ENCODE assay signal across 18 cellular contexts in genomic region chr6:45192556-45192955, GRCh38.
DNase-seq lines count a peak whose midpoint lies in the region; ATAC-seq and TF ChIP-seq lines count a peak whose summit lies in the region.
"Had no signal": no experiment of that assay in that cellular context is flagged by ENCODE, and none has a peak within 500 bp of the region (broad histone marks: within the 10 kb centered on the region; RNA-seq: fewer than 3 reads in every experiment).

No MANE protein-coding gene starts in this region.

- H3K9me3 Mint-ChIP-seq in CD4-positive, alpha-beta T cell: no peaks in the 10 kb centered on the region

- WGBS in SK-N-SH (ENCODE audit: low lambda C conversion rate): 78% methylated on average over 2 of the region's 2 CpGs

- DNase-seq in SK-N-SH: no peak
- DNase-seq in PC-3: peak; percentile 14
- peak; percentile 11 for DNase-seq in choroid plexus epithelial cell (ENCODE audit: low read depth)
- DNase-seq in renal cortical epithelial cell (ENCODE audit: low read depth): peak; percentile 61
- DNase-seq in CD4-positive, alpha-beta T cell: no peak
- DNase-seq: DMS153, MG63, NCI-H1092 treated with DMSO at 0.1 percent for 48 hours, NCI-H2081 treated with DMSO at 0.1 percent for 48 hours, NCI-H510A treated with DMSO at 0.1 percent for 48 hours had no signal

- no peaks in the 10 kb centered on the region for H3K36me3 ChIP-seq in SK-N-SH (replicated peaks in 1 of 2; ENCODE audit: control insufficient read depth in 1 of 2, insufficient read depth in 2 of 2, low read length in 1 of 2)
- H3K36me3 ChIP-seq in PC-3 (ENCODE audit: low read depth, low read length): no peaks in the 10 kb centered on the region
- H3K36me3 ChIP-seq: HAP-1, MG63 had no signal

- POLR2A ChIA-PET in SK-N-SH (lab: Yijun Ruan, JAX): no interaction called here
- POLR2A ChIA-PET in PC-3 (lab: Charles Lee; ENCODE audit: unreplicated experiment): interaction anchor here (0.7 kb wide), 1 partner anchor 105 kb away, joined by 3 read pairs; no protein-coding TSS in a partner anchor
- POLR2A ChIA-PET in CD4-positive, alpha-beta T cell (lab: Charles Lee): no interaction called here

- H3K4me2 ChIP-seq in SK-N-SH (no peak overlapping the region), PC-3 (ENCODE audit: low read length) (no peak overlapping the region)

- no peaks in the 10 kb centered on the region; the same call in 1 of the 2 replicates for H3K79me2 ChIP-seq in SK-N-SH (ENCODE audit: insufficient read depth)
- no peaks in the 10 kb centered on the region for H3K79me2 ChIP-seq in PC-3 (ENCODE audit: low read length)

- H3K27ac ChIP-seq in SK-N-SH (ENCODE audit: low read depth in 2 of 2, low read length in 1 of 2) (no peak overlapping the region), PC-3 (ENCODE audit: low read length) (no peak overlapping the region)
- no peak overlapping the region for H3K27ac ChIP-seq in CD4-positive, alpha-beta T cell (ENCODE audit: low read depth, low read length)
- H3K27ac ChIP-seq: 22Rv1, C4-2B had no signal

- H3K4me3 ChIP-seq in SK-N-SH (ENCODE audit: low read depth in 2 of 2, low read length in 1 of 2) (no peak overlapping the region), PC-3 (ENCODE audit: low read length) (no peak overlapping the region), choroid plexus epithelial cell (ENCODE audit: low read depth, low read length) (no peak overlapping the region)
- H3K4me3 ChIP-seq: HAP-1, MG63 had no signal

- no peaks in the 10 kb centered on the region for H3K9me2 ChIP-seq in SK-N-SH
- H3K9me2 ChIP-seq in PC-3 (replicated peaks; ENCODE audit: low read length): no peaks in the 10 kb centered on the region

- CTCF ChIA-PET in SK-N-SH (lab: Yijun Ruan, JAX) (no interaction called here), PC-3 (lab: Charles Lee) (no interaction called here)
- CTCF ChIA-PET in CD4-positive, alpha-beta T cell (lab: Charles Lee): interaction anchor here (1.4 kb wide), 1 partner anchor 9 kb away, joined by 3 read pairs; no protein-coding TSS in a partner anchor

- no peak overlapping the region for H3K27ac Mint-ChIP-seq in CD4-positive, alpha-beta T cell

- intact Hi-C loops in PC-3 (cut with micrococcal nuclease): no loop called here
- intact Hi-C loops in CD4-positive, alpha-beta T cell (cut with DNase I, micrococcal nuclease): no loop called here

- H4K20me1 ChIP-seq in SK-N-SH (ENCODE audit: insufficient read depth): no peaks in the 10 kb centered on the region
- H4K20me1 ChIP-seq in PC-3 (ENCODE audit: low read length): no peaks in the 10 kb centered on the region

- no TSS peak for BruUV-seq in PC-3 (replicated peaks; lab: Mats Ljungman, UMichigan)

- H3K9me3 ChIP-seq in SK-N-SH: no peaks in the 10 kb centered on the region
- no peaks in the 10 kb centered on the region for H3K9me3 ChIP-seq in PC-3 (ENCODE audit: low read length)
- H3K9me3 ChIP-seq in CD4-positive, alpha-beta T cell (ENCODE audit: control insufficient read depth, low read length): no peaks in the 10 kb centered on the region
- H3K9me3 ChIP-seq: HAP-1, MG63 had no signal

- no peak for TF ChIP-seq EP300 in SK-N-SH (IDR thresholded peaks at IDR 0.05; ENCODE audit: borderline replicate concordance in 1 of 2, low read depth in 1 of 2, low read length in 1 of 2)

- H3F3A ChIP-seq in SK-N-SH (replicated peaks; ENCODE audit: insufficient read depth) (no peaks in the 10 kb centered on the region), PC-3 (ENCODE audit: low read length, unreplicated experiment) (no peaks in the 10 kb centered on the region)

- TF ChIP-seq CTCF in SK-N-SH (IDR thresholded peaks at IDR 0.05) (no peak), PC-3 (conservative IDR thresholded peaks at IDR 0.05; ENCODE audit: low read depth, low read length) (no peak), choroid plexus epithelial cell (conservative IDR thresholded peaks at IDR 0.05; ENCODE audit: low read depth, low read length) (no peak)
- TF ChIP-seq CTCF in CD4-positive, alpha-beta T cell (IDR thresholded peaks at IDR 0.05): no peak

- H3K27me3 Mint-ChIP-seq in CD4-positive, alpha-beta T cell: no peaks in the 10 kb centered on the region

- TF ChIP-seq RAD21 in SK-N-SH (IDR thresholded peaks at IDR 0.05; ENCODE audit: low read length): no peak

- H2AFZ ChIP-seq in SK-N-SH (ENCODE audit: low read depth) (no peak overlapping the region), PC-3 (ENCODE audit: low read length) (no peak overlapping the region)

- H3K36me3 Mint-ChIP-seq in CD4-positive, alpha-beta T cell (ENCODE audit: low read depth): no peaks in the 10 kb centered on the region

- H3K4me1 ChIP-seq in SK-N-SH (ENCODE audit: control insufficient read depth in 1 of 2, insufficient read depth in 2 of 2, low read depth in 1 of 2, low read length in 1 of 2) (peaks cover 0 to 9% of the 10 kb centered on the region in 2 experiments; a peak in 2 of 4 replicates), PC-3 (ENCODE audit: insufficient read depth, low read length) (peaks cover 8% of the 10 kb centered on the region)
- H3K4me1 ChIP-seq: HAP-1 had no signal

- H3K27me3 ChIP-seq in SK-N-SH (ENCODE audit: insufficient read depth) (no peaks in the 10 kb centered on the region), PC-3 (ENCODE audit: low read length) (no peaks in the 10 kb centered on the region)
- H3K27me3 ChIP-seq in CD4-positive, alpha-beta T cell (ENCODE audit: control insufficient read depth, insufficient read depth, low read length): no peaks in the 10 kb centered on the region
- H3K27me3 ChIP-seq: MG63 had no signal

- no peak overlapping the region for H3K4me3 Mint-ChIP-seq in CD4-positive, alpha-beta T cell

- H3K9ac ChIP-seq in SK-N-SH (no peak overlapping the region), PC-3 (ENCODE audit: low read length) (no peak overlapping the region)

- ATAC-seq in SK-N-SH treated with all-trans-retinoic acid at 6 μM for 48 hours (no peak), PC-3 (no peak), HG02884 (IDR thresholded peaks at IDR 0.05; ENCODE audit: unreplicated experiment) (no peak), GM19395 (IDR thresholded peaks at IDR 0.05; ENCODE audit: unreplicated experiment) (no peak)
- no peak for ATAC-seq in CD4-positive, alpha-beta T cell (ENCODE audit: poor library complexity)
- ATAC-seq: Panc1, Right ventricle myocardium inferior had no signal

- peaks cover 10% of the 10 kb centered on the region for H3K4me1 Mint-ChIP-seq in CD4-positive, alpha-beta T cell (ENCODE audit: low read depth)

TF ChIP-seq in SK-N-SH, 30 proteins besides CTCF, POLR2A, EP300 and RAD21:
- peak; percentile 49; the same call in 1 of the 2 replicates for TF ChIP-seq FOSL2 (IDR thresholded peaks at IDR 0.05; ENCODE audit: borderline replicate concordance, low read depth)
- TF ChIP-seq PBX3 (IDR thresholded peaks at IDR 0.05): no peak
- TF ChIP-seq FOXM1 (IDR thresholded peaks at IDR 0.05; ENCODE audit: low read depth): no peak

TF ChIP-seq in SK-N-SH treated with all-trans-retinoic acid at 6 μM for 48 hours, 23 proteins besides CTCF, POLR2A, EP300 and RAD21 (continues in another document):
- TF ChIP-seq PPARA (CRISPR knock-in tag; IDR thresholded peaks at IDR 0.05; ENCODE audit: borderline replicate concordance) (no peak), CSRNP3 (CRISPR knock-in tag; IDR thresholded peaks at IDR 0.05) (no peak), ZC3H10 (CRISPR knock-in tag; IDR thresholded peaks at IDR 0.05) (no peak), ZFP3 (CRISPR knock-in tag; IDR thresholded peaks at IDR 0.05) (no peak), CREB5 (CRISPR knock-in tag; IDR thresholded peaks at IDR 0.05; ENCODE audit: low read depth) (no peak)
- TF ChIP-seq, protein P1, sequence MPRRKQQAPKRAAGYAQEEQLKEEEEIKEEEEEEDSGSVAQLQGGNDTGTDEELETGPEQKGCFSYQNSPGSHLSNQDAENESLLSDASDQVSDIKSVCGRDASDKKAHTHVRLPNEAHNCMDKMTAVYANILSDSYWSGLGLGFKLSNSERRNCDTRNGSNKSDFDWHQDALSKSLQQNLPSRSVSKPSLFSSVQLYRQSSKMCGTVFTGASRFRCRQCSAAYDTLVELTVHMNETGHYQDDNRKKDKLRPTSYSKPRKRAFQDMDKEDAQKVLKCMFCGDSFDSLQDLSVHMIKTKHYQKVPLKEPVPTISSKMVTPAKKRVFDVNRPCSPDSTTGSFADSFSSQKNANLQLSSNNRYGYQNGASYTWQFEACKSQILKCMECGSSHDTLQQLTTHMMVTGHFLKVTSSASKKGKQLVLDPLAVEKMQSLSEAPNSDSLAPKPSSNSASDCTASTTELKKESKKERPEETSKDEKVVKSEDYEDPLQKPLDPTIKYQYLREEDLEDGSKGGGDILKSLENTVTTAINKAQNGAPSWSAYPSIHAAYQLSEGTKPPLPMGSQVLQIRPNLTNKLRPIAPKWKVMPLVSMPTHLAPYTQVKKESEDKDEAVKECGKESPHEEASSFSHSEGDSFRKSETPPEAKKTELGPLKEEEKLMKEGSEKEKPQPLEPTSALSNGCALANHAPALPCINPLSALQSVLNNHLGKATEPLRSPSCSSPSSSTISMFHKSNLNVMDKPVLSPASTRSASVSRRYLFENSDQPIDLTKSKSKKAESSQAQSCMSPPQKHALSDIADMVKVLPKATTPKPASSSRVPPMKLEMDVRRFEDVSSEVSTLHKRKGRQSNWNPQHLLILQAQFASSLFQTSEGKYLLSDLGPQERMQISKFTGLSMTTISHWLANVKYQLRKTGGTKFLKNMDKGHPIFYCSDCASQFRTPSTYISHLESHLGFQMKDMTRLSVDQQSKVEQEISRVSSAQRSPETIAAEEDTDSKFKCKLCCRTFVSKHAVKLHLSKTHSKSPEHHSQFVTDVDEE (CRISPR knock-in tag; IDR thresholded peaks at IDR 0.05): no peak

Comparison
In these comparisons a context has a peak if more than half of its experiments do, and no peak if none do; other contexts are left out.
1. DNase-seq: peak in PC-3 (single experiment), choroid plexus epithelial cell (single experiment) and renal cortical epithelial cell (single experiment); none in SK-N-SH (single experiment) and CD4-positive, alpha-beta T cell (0 of 10).